In the genomic region with DNA sequence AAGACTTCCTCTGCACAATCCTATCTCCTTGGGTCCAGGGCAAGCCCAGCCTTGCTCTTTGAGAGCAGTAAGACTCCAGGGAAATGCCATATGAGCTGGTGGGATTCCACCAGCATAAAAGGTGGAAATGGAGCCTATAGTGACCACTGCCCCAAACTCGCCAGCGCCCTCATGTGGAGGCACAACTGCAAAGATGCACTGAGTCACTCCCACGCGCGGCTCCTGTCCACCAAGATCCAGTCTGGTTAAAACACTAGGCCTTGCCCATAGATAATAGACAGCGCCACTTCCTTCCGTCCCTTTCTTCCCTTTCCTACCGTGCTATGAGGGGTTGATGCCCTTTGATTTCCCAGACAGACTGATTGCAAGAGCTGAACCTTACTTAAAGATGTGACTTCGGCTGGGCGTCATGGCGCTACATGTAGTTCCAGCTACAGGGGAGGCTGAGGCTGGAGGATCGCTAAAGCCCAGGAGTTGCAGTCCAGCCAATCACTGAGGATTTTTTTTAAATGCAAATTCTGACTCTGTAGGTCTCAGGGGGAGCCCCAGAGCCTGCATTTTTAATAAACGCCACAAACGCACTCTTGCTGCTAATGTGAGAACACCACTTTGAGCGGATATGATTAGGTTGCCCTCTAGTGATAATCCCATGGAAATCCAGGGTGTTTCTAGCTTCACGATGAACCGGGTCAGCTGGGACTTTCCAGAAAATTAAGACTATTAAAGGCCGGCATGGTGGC, we compare ENCODE assay signal across 8 cellular contexts.
DNase-seq lines count a peak whose midpoint lies in the region; ATAC-seq and TF ChIP-seq lines count a peak whose summit lies in the region.

No MANE protein-coding gene starts in this region.

- H3K79me2 ChIP-seq in OCI-LY1 (ENCODE audit: insufficient read depth, low read length), result no peaks in the 10 kb centered on the region
- H3K79me2 ChIP-seq in parathyroid adenoma, result no peaks in the 10 kb centered on the region

- intact Hi-C loops in esophagus muscularis mucosa (cut with DNase I), result loop anchor here (5.0 kb wide), 1 partner anchor 348 kb away; no protein-coding TSS in a partner anchor

- ATAC-seq in HG03159 (IDR thresholded peaks at IDR 0.05; ENCODE audit: unreplicated experiment), result no peak
- ATAC-seq in HG03565 (IDR thresholded peaks at IDR 0.05; ENCODE audit: unreplicated experiment), result no peak

- WGBS in esophagus muscularis mucosa, result 66% methylated on average over 18 of the region's 18 CpGs

- peak; percentile 49 for TF ChIP-seq CTCF in AG09319 (IDR thresholded peaks at IDR 0.05; ENCODE audit: low read depth, low read length)
- peak; percentile 35; the same call in 1 of the 2 replicates for TF ChIP-seq CTCF in GM12875 (IDR thresholded peaks at IDR 0.05; ENCODE audit: borderline replicate concordance, insufficient read depth, low read depth, low read length)
- TF ChIP-seq CTCF in OCI-LY1 (IDR thresholded peaks at IDR 0.05; ENCODE audit: low read length), result peak; percentile 17; the same call in 1 of the 2 replicates
- peak in 2 of 3 experiments; percentile 45 to 53 for TF ChIP-seq CTCF in esophagus muscularis mucosa (IDR thresholded peaks at IDR 0.05)
- TF ChIP-seq CTCF in parathyroid adenoma (IDR thresholded peaks at IDR 0.05), result peak; percentile 16

- H3K9me3 ChIP-seq in OCI-LY1 (ENCODE audit: low read length) (no peaks in the 10 kb centered on the region), esophagus muscularis mucosa (no peaks in the 10 kb centered on the region), parathyroid adenoma (ENCODE audit: control insufficient read depth, low read length) (no peaks in the 10 kb centered on the region)

- H3K27ac ChIP-seq in OCI-LY1 (ENCODE audit: low read depth, low read length, poor library complexity, severe bottlenecking) (no peak overlapping the region), esophagus muscularis mucosa (replicated peaks in 1 of 4) (no peak overlapping the region), parathyroid adenoma (no peak overlapping the region)

- H3K4me2 ChIP-seq in OCI-LY1 (ENCODE audit: low read length) (no peak overlapping the region), parathyroid adenoma (ENCODE audit: low read length) (no peak overlapping the region)

- H3K4me3 ChIP-seq in GM12875 (ENCODE audit: low read depth, low read length) (no peak overlapping the region), OCI-LY1 (ENCODE audit: low read depth, low read length, poor library complexity, severe bottlenecking) (no peak overlapping the region), esophagus muscularis mucosa (no peak overlapping the region), parathyroid adenoma (ENCODE audit: low read depth, low read length) (no peak overlapping the region)

- no peaks in the 10 kb centered on the region for H4K20me1 ChIP-seq in OCI-LY1 (ENCODE audit: insufficient read depth, low read length)

- H3K36me3 ChIP-seq in OCI-LY1 (ENCODE audit: insufficient read depth, low read length), result no peaks in the 10 kb centered on the region
- H3K36me3 ChIP-seq in esophagus muscularis mucosa, result no peaks in the 10 kb centered on the region
- no peaks in the 10 kb centered on the region for H3K36me3 ChIP-seq in parathyroid adenoma (ENCODE audit: control insufficient read depth, insufficient read depth, low read length)

- no peak for DNase-seq in AG09319 (ENCODE audit: extremely low read depth, low read depth)
- DNase-seq in esophagus muscularis mucosa (ENCODE audit: extremely low spot score), result no peak
- DNase-seq in DMS114 treated with DMSO at 0.1 percent for 48 hours (lab: John Stamatoyannopoulos, UW; ENCODE audit: unreplicated experiment), result no peak

- H3K27me3 ChIP-seq in OCI-LY1 (ENCODE audit: insufficient read depth, low read length) (no peaks in the 10 kb centered on the region), esophagus muscularis mucosa (no peaks in the 10 kb centered on the region), parathyroid adenoma (ENCODE audit: control insufficient read depth, insufficient read depth, low read length) (no peaks in the 10 kb centered on the region)

- no peak for TF ChIP-seq EP300 in esophagus muscularis mucosa (IDR thresholded peaks at IDR 0.05)

- no peaks in the 10 kb centered on the region for H3K4me1 ChIP-seq in OCI-LY1 (ENCODE audit: insufficient read depth, low read length, severe bottlenecking)
- H3K4me1 ChIP-seq in esophagus muscularis mucosa, result no peaks in the 10 kb centered on the region
- H3K4me1 ChIP-seq in parathyroid adenoma, result no peaks in the 10 kb centered on the region

- H2AFZ ChIP-seq in OCI-LY1 (ENCODE audit: low read length), result no peak overlapping the region
- H2AFZ ChIP-seq in parathyroid adenoma, result no peak overlapping the region

- H3K9ac ChIP-seq in OCI-LY1 (ENCODE audit: low read length) (no peak overlapping the region), parathyroid adenoma (no peak overlapping the region)

- no peak for TF ChIP-seq POLR2A in esophagus muscularis mucosa (IDR thresholded peaks at IDR 0.05; ENCODE audit: low read depth)

- H3K9me2 ChIP-seq in OCI-LY1 (ENCODE audit: low read depth, low read length), result no peaks in the 10 kb centered on the region

- no peaks in the 10 kb centered on the region for H3F3A ChIP-seq in OCI-LY1 (ENCODE audit: insufficient read depth, low read length)
